ENCODE assay signal across 24 cellular contexts in the genomic region with DNA sequence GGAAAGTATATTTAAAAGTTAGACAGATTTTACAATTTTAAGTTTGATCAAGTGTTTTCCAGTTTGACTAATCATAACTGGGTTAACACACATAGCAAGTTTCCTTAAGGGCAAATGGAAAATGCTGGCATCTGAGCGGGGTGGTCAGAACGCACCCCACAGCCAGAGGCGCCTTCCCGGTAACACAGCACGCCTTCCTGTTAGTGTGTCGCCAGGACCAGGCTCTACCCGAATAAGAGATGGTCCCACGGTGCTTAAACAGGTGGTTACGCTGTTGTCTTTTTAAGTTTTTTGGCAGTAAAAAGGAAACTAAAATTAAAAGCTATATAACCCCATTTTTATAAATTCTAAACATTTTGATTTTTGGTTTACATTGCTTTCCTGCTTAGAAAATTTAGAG. TPM values are rescaled to one million over a fixed set of nuclear protein-coding genes. Genes with fewer than 3 reads are reported as not detected.
"Had no signal": no experiment of that assay in that cellular context is flagged by ENCODE, and none has a peak within 500 bp of the region (broad histone marks: within the 10 kb centered on the region; RNA-seq: fewer than 3 reads in every experiment).

No MANE protein-coding gene starts in this region.

- H3K4me2 ChIP-seq: hepatocyte had no signal

- H2AFZ ChIP-seq: hepatocyte, parathyroid adenoma had no signal

- DNase-seq: heart right ventricle; islet precursor cell; left lung; naive thymus-derived CD8-positive, alpha-beta T cell; nucleus accumbens; psoas muscle; stimulated activated CD4-positive, alpha-beta T cell treated with anti-CD3 and anti-CD28 coated beads, Interleukin-12 subunit alpha, Interleukin-12 subunit beta, amount 100 ng/mL, for 4 hours; stimulated activated CD4-positive, alpha-beta T cell treated with anti-CD3 and anti-CD28 coated beads, Interleukin-15, amount 100 ng/mL, for 24 hours; stimulated activated CD4-positive, alpha-beta T cell treated with anti-CD3 and anti-CD28 coated beads, Interleukin-2, amount 100 ng/mL, for 24 hours; stimulated activated CD4-positive, alpha-beta T cell treated with anti-CD3 and anti-CD28 coated beads, Interleukin-4, amount 100 ng/mL, for 1 hour; stimulated activated naive B cell treated with anti-CD40 and anti-IgM and Interleukin-4, amounts not matched to agents 10 μg/mL and 1 μg/mL and 100 μg/mL, for 72 hours; stimulated activated naive CD8-positive, alpha-beta T cell treated with anti-CD3 and anti-CD28 coated beads, Interleukin-15, Interleukin-2, amounts not matched to agents 100 U/mL and 50 U/mL, for 24 hours; stomach; testis; thyroid gland; transverse colon; upper lobe of right lung had no signal

- H3K9ac ChIP-seq: parathyroid adenoma had no signal

- ATAC-seq: heart right ventricle; left lung; naive thymus-derived CD8-positive, alpha-beta T cell; psoas muscle; sciatic nerve; stimulated activated naive B cell treated with anti-CD40 and anti-IgM and Interleukin-4, amounts not matched to agents 10 μg/mL and 1 μg/mL and 100 μg/mL, for 72 hours; stimulated activated naive CD8-positive, alpha-beta T cell treated with anti-CD3 and anti-CD28 coated beads, Interleukin-15, Interleukin-2, amounts not matched to agents 100 U/mL and 50 U/mL, for 24 hours; upper lobe of right lung had no signal

- H3K27me3 ChIP-seq: heart right ventricle, hepatocyte, left lung, stomach, testis, thyroid gland, transverse colon, upper lobe of right lung had no signal

- H3K4me3 Mint-ChIP-seq: naive thymus-derived CD8-positive, alpha-beta T cell; nephron; neural crest cell; stimulated activated naive B cell treated with anti-CD40 and anti-IgM and Interleukin-4, amounts not matched to agents 10 μg/mL and 1 μg/mL and 100 μg/mL, for 72 hours had no signal

- H3K27me3 Mint-ChIP-seq: naive thymus-derived CD8-positive, alpha-beta T cell; stimulated activated naive B cell treated with anti-CD40 and anti-IgM and Interleukin-4, amounts not matched to agents 10 μg/mL and 1 μg/mL and 100 μg/mL, for 72 hours had no signal

- H3K27ac Mint-ChIP-seq: naive thymus-derived CD8-positive, alpha-beta T cell; stimulated activated naive B cell treated with anti-CD40 and anti-IgM and Interleukin-4, amounts not matched to agents 10 μg/mL and 1 μg/mL and 100 μg/mL, for 72 hours had no signal

- H3K4me1 ChIP-seq: left lung, parathyroid adenoma, psoas muscle, testis, transverse colon, upper lobe of right lung had no signal

- H3K9me3 Mint-ChIP-seq: naive thymus-derived CD8-positive, alpha-beta T cell; nephron; neural crest cell; stimulated activated naive B cell treated with anti-CD40 and anti-IgM and Interleukin-4, amounts not matched to agents 10 μg/mL and 1 μg/mL and 100 μg/mL, for 72 hours had no signal

- H3K4me3 ChIP-seq: heart right ventricle, hepatocyte, left lung, lung, psoas muscle, skin epidermis, stomach, testis, thyroid gland, transverse colon, upper lobe of right lung had no signal

- H3K4me1 Mint-ChIP-seq: nephron; stimulated activated naive B cell treated with anti-CD40 and anti-IgM and Interleukin-4, amounts not matched to agents 10 μg/mL and 1 μg/mL and 100 μg/mL, for 72 hours had no signal

- H3K27ac ChIP-seq: heart right ventricle, left lung, parathyroid adenoma, psoas muscle, skin epidermis, testis, thyroid gland, upper lobe of right lung had no signal

- H3K9me3 ChIP-seq: heart right ventricle, left lung, psoas muscle, stomach, testis, thyroid gland, transverse colon, upper lobe of right lung had no signal

RNA-seq across cellular contexts. Expression of gene BDKRB1, which starts 28.0 kb away (rescaled TPM):
- total RNA-seq: naive thymus-derived CD8-positive, alpha-beta T cell; neural crest cell; upper lobe of right lung had no signal
- polyA plus RNA-seq: naive thymus-derived CD8-positive, alpha-beta T cell had no signal
